In genomic region chr7:22896917-22897316, GRCh38 we compare ENCODE assay signal across 1 cellular context.
TF ChIP-seq lines count a peak whose summit lies in the region.

No MANE protein-coding gene starts in this region.

TF ChIP-seq in K562, 482 proteins besides CTCF, POLR2A, EP300 and RAD21 (continued from another document):
- peak; percentile 15; the same call in 1 of the 2 replicates for TF ChIP-seq PKNOX1 (IDR thresholded peaks at IDR 0.05)
- TF ChIP-seq POLR2B (IDR thresholded peaks at IDR 0.05; ENCODE audit: low read depth, partially characterized antibody): no peak
- no peak for TF ChIP-seq ZZZ3 (IDR thresholded peaks at IDR 0.05)
- TF ChIP-seq GABPB2 (CRISPR knock-in tag; conservative IDR thresholded peaks at IDR 0.05): no peak
- no peak for TF ChIP-seq GMEB1 (CRISPR knock-in tag; IDR thresholded peaks at IDR 0.05)
- TF ChIP-seq CXXC5 (CRISPR knock-in tag; IDR thresholded peaks at IDR 0.05): no peak
- peak; percentile 63; the same call in 1 of the 2 replicates for TF ChIP-seq NR2C1 (IDR thresholded peaks at IDR 0.05)
- TF ChIP-seq NR2C1 (tag; IDR thresholded peaks at IDR 0.05): peak; percentile 68
- TF ChIP-seq, protein P1, sequence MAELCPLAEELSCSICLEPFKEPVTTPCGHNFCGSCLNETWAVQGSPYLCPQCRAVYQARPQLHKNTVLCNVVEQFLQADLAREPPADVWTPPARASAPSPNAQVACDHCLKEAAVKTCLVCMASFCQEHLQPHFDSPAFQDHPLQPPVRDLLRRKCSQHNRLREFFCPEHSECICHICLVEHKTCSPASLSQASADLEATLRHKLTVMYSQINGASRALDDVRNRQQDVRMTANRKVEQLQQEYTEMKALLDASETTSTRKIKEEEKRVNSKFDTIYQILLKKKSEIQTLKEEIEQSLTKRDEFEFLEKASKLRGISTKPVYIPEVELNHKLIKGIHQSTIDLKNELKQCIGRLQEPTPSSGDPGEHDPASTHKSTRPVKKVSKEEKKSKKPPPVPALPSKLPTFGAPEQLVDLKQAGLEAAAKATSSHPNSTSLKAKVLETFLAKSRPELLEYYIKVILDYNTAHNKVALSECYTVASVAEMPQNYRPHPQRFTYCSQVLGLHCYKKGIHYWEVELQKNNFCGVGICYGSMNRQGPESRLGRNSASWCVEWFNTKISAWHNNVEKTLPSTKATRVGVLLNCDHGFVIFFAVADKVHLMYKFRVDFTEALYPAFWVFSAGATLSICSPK (IDR thresholded peaks at IDR 0.05; ENCODE audit: borderline replicate concordance): no peak
- TF ChIP-seq TRIM24 (IDR thresholded peaks at IDR 0.05): peak; percentile 51 to 65; a peak in 3 of 4 replicates
- TF ChIP-seq TOE1 (IDR thresholded peaks at IDR 0.05; ENCODE audit: borderline replicate concordance): peak; percentile 65; the same call in 1 of the 2 replicates
- TF ChIP-seq TOE1 (CRISPR knock-in tag; IDR thresholded peaks at IDR 0.05; ENCODE audit: borderline replicate concordance, low read depth): no peak
- no peak for TF ChIP-seq ELF4 (CRISPR knock-in tag; IDR thresholded peaks at IDR 0.05)
- TF ChIP-seq DMBX1 (CRISPR knock-in tag; IDR thresholded peaks at IDR 0.05; ENCODE audit: borderline replicate concordance): no peak
- no peak for TF ChIP-seq NR2C2 (CRISPR knock-in tag; IDR thresholded peaks at IDR 0.05)
- peak; percentile 61; the same call in 1 of the 2 replicates for TF ChIP-seq NR2C2 (tag; IDR thresholded peaks at IDR 0.05)
- TF ChIP-seq SMARCA4 (IDR thresholded peaks at IDR 0.05): 0 out of 2 replicates have a peak, but pooled peaks have one; percentile 15
- TF ChIP-seq, protein P2, sequence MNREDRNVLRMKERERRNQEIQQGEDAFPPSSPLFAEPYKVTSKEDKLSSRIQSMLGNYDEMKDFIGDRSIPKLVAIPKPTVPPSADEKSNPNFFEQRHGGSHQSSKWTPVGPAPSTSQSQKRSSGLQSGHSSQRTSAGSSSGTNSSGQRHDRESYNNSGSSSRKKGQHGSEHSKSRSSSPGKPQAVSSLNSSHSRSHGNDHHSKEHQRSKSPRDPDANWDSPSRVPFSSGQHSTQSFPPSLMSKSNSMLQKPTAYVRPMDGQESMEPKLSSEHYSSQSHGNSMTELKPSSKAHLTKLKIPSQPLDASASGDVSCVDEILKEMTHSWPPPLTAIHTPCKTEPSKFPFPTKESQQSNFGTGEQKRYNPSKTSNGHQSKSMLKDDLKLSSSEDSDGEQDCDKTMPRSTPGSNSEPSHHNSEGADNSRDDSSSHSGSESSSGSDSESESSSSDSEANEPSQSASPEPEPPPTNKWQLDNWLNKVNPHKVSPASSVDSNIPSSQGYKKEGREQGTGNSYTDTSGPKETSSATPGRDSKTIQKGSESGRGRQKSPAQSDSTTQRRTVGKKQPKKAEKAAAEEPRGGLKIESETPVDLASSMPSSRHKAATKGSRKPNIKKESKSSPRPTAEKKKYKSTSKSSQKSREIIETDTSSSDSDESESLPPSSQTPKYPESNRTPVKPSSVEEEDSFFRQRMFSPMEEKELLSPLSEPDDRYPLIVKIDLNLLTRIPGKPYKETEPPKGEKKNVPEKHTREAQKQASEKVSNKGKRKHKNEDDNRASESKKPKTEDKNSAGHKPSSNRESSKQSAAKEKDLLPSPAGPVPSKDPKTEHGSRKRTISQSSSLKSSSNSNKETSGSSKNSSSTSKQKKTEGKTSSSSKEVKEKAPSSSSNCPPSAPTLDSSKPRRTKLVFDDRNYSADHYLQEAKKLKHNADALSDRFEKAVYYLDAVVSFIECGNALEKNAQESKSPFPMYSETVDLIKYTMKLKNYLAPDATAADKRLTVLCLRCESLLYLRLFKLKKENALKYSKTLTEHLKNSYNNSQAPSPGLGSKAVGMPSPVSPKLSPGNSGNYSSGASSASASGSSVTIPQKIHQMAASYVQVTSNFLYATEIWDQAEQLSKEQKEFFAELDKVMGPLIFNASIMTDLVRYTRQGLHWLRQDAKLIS (CRISPR knock-in tag; IDR thresholded peaks at IDR 0.05): no peak
- TF ChIP-seq JUN (IDR thresholded peaks at IDR 0.05; ENCODE audit: borderline replicate concordance, low read depth, low read length): peak; percentile 68
- no peak for TF ChIP-seq JUN (CRISPR knock-in tag; IDR thresholded peaks at IDR 0.05; ENCODE audit: borderline replicate concordance)
- TF ChIP-seq RBM34 (IDR thresholded peaks at IDR 0.05; ENCODE audit: borderline replicate concordance, insufficient read depth, low read length): no peak
- peak; percentile 79 for TF ChIP-seq MITF (IDR thresholded peaks at IDR 0.05)
- TF ChIP-seq, protein P3, sequence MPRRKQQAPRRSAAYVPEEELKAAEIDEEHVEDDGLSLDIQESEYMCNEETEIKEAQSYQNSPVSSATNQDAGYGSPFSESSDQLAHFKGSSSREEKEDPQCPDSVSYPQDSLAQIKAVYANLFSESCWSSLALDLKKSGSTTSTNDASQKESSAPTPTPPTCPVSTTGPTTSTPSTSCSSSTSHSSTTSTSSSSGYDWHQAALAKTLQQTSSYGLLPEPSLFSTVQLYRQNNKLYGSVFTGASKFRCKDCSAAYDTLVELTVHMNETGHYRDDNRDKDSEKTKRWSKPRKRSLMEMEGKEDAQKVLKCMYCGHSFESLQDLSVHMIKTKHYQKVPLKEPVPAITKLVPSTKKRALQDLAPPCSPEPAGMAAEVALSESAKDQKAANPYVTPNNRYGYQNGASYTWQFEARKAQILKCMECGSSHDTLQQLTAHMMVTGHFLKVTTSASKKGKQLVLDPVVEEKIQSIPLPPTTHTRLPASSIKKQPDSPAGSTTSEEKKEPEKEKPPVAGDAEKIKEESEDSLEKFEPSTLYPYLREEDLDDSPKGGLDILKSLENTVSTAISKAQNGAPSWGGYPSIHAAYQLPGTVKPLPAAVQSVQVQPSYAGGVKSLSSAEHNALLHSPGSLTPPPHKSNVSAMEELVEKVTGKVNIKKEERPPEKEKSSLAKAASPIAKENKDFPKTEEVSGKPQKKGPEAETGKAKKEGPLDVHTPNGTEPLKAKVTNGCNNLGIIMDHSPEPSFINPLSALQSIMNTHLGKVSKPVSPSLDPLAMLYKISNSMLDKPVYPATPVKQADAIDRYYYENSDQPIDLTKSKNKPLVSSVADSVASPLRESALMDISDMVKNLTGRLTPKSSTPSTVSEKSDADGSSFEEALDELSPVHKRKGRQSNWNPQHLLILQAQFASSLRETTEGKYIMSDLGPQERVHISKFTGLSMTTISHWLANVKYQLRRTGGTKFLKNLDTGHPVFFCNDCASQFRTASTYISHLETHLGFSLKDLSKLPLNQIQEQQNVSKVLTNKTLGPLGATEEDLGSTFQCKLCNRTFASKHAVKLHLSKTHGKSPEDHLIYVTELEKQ (CRISPR knock-in tag; IDR thresholded peaks at IDR 0.05): no peak
- no peak for TF ChIP-seq ZNF184 (CRISPR knock-in tag; IDR thresholded peaks at IDR 0.05)
- TF ChIP-seq ZNF143 (CRISPR knock-in tag; IDR thresholded peaks at IDR 0.05): no peak
